ENCODE assay signal across 1 cellular context in genomic region chr16:11972128-11972527, GRCh38.
TF ChIP-seq lines count a peak whose summit lies in the region.

No MANE protein-coding gene starts in this region.

TF ChIP-seq in liver, 16 proteins besides CTCF, POLR2A, EP300 and RAD21 (continued from another document):
- TF ChIP-seq, protein P1, sequence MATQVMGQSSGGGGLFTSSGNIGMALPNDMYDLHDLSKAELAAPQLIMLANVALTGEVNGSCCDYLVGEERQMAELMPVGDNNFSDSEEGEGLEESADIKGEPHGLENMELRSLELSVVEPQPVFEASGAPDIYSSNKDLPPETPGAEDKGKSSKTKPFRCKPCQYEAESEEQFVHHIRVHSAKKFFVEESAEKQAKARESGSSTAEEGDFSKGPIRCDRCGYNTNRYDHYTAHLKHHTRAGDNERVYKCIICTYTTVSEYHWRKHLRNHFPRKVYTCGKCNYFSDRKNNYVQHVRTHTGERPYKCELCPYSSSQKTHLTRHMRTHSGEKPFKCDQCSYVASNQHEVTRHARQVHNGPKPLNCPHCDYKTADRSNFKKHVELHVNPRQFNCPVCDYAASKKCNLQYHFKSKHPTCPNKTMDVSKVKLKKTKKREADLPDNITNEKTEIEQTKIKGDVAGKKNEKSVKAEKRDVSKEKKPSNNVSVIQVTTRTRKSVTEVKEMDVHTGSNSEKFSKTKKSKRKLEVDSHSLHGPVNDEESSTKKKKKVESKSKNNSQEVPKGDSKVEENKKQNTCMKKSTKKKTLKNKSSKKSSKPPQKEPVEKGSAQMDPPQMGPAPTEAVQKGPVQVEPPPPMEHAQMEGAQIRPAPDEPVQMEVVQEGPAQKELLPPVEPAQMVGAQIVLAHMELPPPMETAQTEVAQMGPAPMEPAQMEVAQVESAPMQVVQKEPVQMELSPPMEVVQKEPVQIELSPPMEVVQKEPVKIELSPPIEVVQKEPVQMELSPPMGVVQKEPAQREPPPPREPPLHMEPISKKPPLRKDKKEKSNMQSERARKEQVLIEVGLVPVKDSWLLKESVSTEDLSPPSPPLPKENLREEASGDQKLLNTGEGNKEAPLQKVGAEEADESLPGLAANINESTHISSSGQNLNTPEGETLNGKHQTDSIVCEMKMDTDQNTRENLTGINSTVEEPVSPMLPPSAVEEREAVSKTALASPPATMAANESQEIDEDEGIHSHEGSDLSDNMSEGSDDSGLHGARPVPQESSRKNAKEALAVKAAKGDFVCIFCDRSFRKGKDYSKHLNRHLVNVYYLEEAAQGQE (IDR thresholded peaks at IDR 0.05), result no peak
- TF ChIP-seq JUND (IDR thresholded peaks at IDR 0.05) (no peak), YY1 (IDR thresholded peaks at IDR 0.05) (no peak), HNF4A (conservative IDR thresholded peaks at IDR 0.05) (no peak), RXRA (IDR thresholded peaks at IDR 0.05) (no peak), TAF1 (conservative IDR thresholded peaks at IDR 0.05) (no peak), FOXA1 (IDR thresholded peaks at IDR 0.05) (no peak), NR2F2 (IDR thresholded peaks at IDR 0.05) (no peak)
- TF ChIP-seq, protein P2, sequence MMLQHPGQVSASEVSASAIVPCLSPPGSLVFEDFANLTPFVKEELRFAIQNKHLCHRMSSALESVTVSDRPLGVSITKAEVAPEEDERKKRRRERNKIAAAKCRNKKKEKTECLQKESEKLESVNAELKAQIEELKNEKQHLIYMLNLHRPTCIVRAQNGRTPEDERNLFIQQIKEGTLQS (IDR thresholded peaks at IDR 0.05), result no peak
- TF ChIP-seq, protein P3, sequence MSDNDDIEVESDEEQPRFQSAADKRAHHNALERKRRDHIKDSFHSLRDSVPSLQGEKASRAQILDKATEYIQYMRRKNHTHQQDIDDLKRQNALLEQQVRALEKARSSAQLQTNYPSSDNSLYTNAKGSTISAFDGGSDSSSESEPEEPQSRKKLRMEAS (IDR thresholded peaks at IDR 0.05), result no peak
- TF ChIP-seq, protein P4, sequence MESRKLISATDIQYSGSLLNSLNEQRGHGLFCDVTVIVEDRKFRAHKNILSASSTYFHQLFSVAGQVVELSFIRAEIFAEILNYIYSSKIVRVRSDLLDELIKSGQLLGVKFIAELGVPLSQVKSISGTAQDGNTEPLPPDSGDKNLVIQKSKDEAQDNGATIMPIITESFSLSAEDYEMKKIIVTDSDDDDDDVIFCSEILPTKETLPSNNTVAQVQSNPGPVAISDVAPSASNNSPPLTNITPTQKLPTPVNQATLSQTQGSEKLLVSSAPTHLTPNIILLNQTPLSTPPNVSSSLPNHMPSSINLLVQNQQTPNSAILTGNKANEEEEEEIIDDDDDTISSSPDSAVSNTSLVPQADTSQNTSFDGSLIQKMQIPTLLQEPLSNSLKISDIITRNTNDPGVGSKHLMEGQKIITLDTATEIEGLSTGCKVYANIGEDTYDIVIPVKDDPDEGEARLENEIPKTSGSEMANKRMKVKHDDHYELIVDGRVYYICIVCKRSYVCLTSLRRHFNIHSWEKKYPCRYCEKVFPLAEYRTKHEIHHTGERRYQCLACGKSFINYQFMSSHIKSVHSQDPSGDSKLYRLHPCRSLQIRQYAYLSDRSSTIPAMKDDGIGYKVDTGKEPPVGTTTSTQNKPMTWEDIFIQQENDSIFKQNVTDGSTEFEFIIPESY (IDR thresholded peaks at IDR 0.05), result no peak
